ENCODE assay signal across 2 cellular contexts in genomic region chr14:102583726-102584125, GRCh38.
TF ChIP-seq lines count a peak whose summit lies in the region.

No MANE protein-coding gene starts in this region.

TF ChIP-seq in GM23338, 12 proteins besides CTCF, POLR2A, EP300 and RAD21 (continued from another document):
- TF ChIP-seq ZNF462 (CRISPR knock-in tag; IDR thresholded peaks at IDR 0.05) (no peak), POLR2AphosphoS5 (IDR thresholded peaks at IDR 0.05; ENCODE audit: low read depth) (no peak), REST (IDR thresholded peaks at IDR 0.05; ENCODE audit: unreplicated experiment) (no peak), ETS1 (IDR thresholded peaks at IDR 0.05) (no peak), ZNF114 (CRISPR knock-in tag; IDR thresholded peaks at IDR 0.05) (no peak), EZH2 (IDR thresholded peaks at IDR 0.05; ENCODE audit: low read depth, unreplicated experiment) (no peak), CREB1 (CRISPR knock-in tag; IDR thresholded peaks at IDR 0.05; ENCODE audit: low read depth) (no peak), NANOG (IDR thresholded peaks at IDR 0.05; ENCODE audit: borderline replicate concordance) (no peak), EZH2phosphoT487 (IDR thresholded peaks at IDR 0.05; ENCODE audit: unreplicated experiment) (no peak), JUNB (IDR thresholded peaks at IDR 0.05; ENCODE audit: unreplicated experiment) (no peak), ZNF331 (CRISPR knock-in tag; IDR thresholded peaks at IDR 0.05; ENCODE audit: low read depth) (no peak)

TF ChIP-seq in HEK293T, 16 proteins besides CTCF, POLR2A, EP300 and RAD21 (continued from another document):
- no peak for TF ChIP-seq NFRKB (IDR thresholded peaks at IDR 0.05)
- TF ChIP-seq LEF1 (IDR thresholded peaks at IDR 0.05; ENCODE audit: borderline replicate concordance): no peak
- TF ChIP-seq ARNT (IDR thresholded peaks at IDR 0.05): no peak
- no peak for TF ChIP-seq FOXA1 (IDR thresholded peaks at IDR 0.05)
